29 cellular contexts compared by ENCODE assay signal in genomic region chr9:84922051-84922450, GRCh38.
"Had no signal": no experiment of that assay in that cellular context is flagged by ENCODE, and none has a peak within 500 bp of the region (broad histone marks: within the 10 kb centered on the region; RNA-seq: fewer than 3 reads in every experiment).

No MANE protein-coding gene starts in this region.

- H3K4me3 ChIP-seq: adrenal gland, body of pancreas, breast epithelium, MG63, SJSA1 had no signal

- H3K4me1 Mint-ChIP-seq: activated CD4-positive, alpha-beta T cell treated with anti-CD3 and anti-CD28 coated beads for 36 hours; activated CD4-positive, alpha-beta T cell treated with anti-CD3 and anti-CD28 coated beads, Interleukin-2, amount 10 ng/mL, durations not matched to agents 7 days and 5 days; WTC11 had no signal

- H3K4me3 Mint-ChIP-seq: activated CD4-positive, alpha-beta T cell treated with anti-CD3 and anti-CD28 coated beads for 36 hours; activated CD4-positive, alpha-beta T cell treated with anti-CD3 and anti-CD28 coated beads, Interleukin-2, amount 10 ng/mL, durations not matched to agents 7 days and 5 days; activated CD8-positive, alpha-beta T cell treated with anti-CD3 and anti-CD28 coated beads, Interleukin-2, amount 10 ng/mL, durations not matched to agents 7 days and 5 days; activated naive CD4-positive, alpha-beta T cell treated with anti-CD3 and anti-CD28 coated beads for 36 hours; activated T-cell treated with anti-CD3 and anti-CD28 coated beads, Interleukin-2, amount 50 U/mL, for 24 hours; T-helper 1 cell treated with Interleukin-12 subunit alpha and Interleukin-12 subunit beta and Interleukin-4 antibody, amounts not matched to agents 30 μg/mL and 1 μg/mL, for 36 hours; T-helper 2 cell treated with Interferon-gamma antibody and Interleukin-4, amounts not matched to agents 5 μg/mL and 100 μg/mL, for 36 hours; WTC11 had no signal

- H3K27ac Mint-ChIP-seq: activated CD4-positive, alpha-beta T cell treated with anti-CD3 and anti-CD28 coated beads for 36 hours; activated CD4-positive, alpha-beta T cell treated with anti-CD3 and anti-CD28 coated beads, Interleukin-2, amount 10 ng/mL, durations not matched to agents 7 days and 5 days; activated CD8-positive, alpha-beta T cell treated with anti-CD3 and anti-CD28 coated beads, Interleukin-2, amount 10 ng/mL, durations not matched to agents 7 days and 5 days; activated naive CD4-positive, alpha-beta T cell treated with anti-CD3 and anti-CD28 coated beads for 36 hours; activated naive CD4-positive, alpha-beta T cell treated with anti-CD3 and anti-CD28 coated beads, Interleukin-2, amount 50 U/mL, for 72 hours; activated T-cell treated with anti-CD3 and anti-CD28 coated beads, Interleukin-2, amount 50 U/mL, for 24 hours; T-helper 1 cell treated with Interleukin-12 subunit alpha and Interleukin-12 subunit beta and Interleukin-4 antibody, amounts not matched to agents 30 μg/mL and 1 μg/mL, for 36 hours; T-helper 2 cell treated with Interferon-gamma antibody and Interleukin-4, amounts not matched to agents 5 μg/mL and 100 μg/mL, for 36 hours; WTC11 had no signal

- ATAC-seq: activated CD4-positive, alpha-beta T cell treated with anti-CD3 and anti-CD28 coated beads for 36 hours; activated CD4-positive, CD25-positive, alpha-beta regulatory T cell treated with anti-CD3 and anti-CD28 coated beads, Interleukin-2, amount 50 U/mL, for 24 hours; activated CD8-positive, alpha-beta T cell treated with anti-CD3 and anti-CD28 coated beads, Interleukin-2, amount 10 ng/mL, durations not matched to agents 7 days and 5 days; activated naive CD4-positive, alpha-beta T cell treated with anti-CD3 and anti-CD28 coated beads, Interleukin-2, amount 50 U/mL, for 72 hours; body of pancreas; Panc1; WTC11 had no signal

- H3K9me3 Mint-ChIP-seq: activated CD4-positive, alpha-beta T cell treated with anti-CD3 and anti-CD28 coated beads, Interleukin-2, amount 10 ng/mL, durations not matched to agents 7 days and 5 days; activated naive CD4-positive, alpha-beta T cell treated with anti-CD3 and anti-CD28 coated beads for 36 hours; activated T-cell treated with anti-CD3 and anti-CD28 coated beads, Interleukin-2, amount 50 U/mL, for 24 hours; T-helper 1 cell treated with Interleukin-12 subunit alpha and Interleukin-12 subunit beta and Interleukin-4 antibody, amounts not matched to agents 30 μg/mL and 1 μg/mL, for 36 hours; T-helper 2 cell treated with Interferon-gamma antibody and Interleukin-4, amounts not matched to agents 5 μg/mL and 100 μg/mL, for 36 hours; WTC11 had no signal

- H3K36me3 Mint-ChIP-seq: activated naive CD4-positive, alpha-beta T cell treated with anti-CD3 and anti-CD28 coated beads, Interleukin-2, amount 50 U/mL, for 72 hours; WTC11 had no signal

- DNase-seq: activated CD4-positive, alpha-beta T cell treated with anti-CD3 and anti-CD28 coated beads for 36 hours; activated CD4-positive, alpha-beta T cell treated with anti-CD3 and anti-CD28 coated beads, Interleukin-2, amount 10 ng/mL, durations not matched to agents 7 days and 5 days; activated CD4-positive, alpha-beta T cell treated with anti-CD3 and anti-CD28 coated beads, Interleukin-2, amount 50 U/mL, for 48 hours; activated CD8-positive, alpha-beta T cell treated with anti-CD3 and anti-CD28 coated beads, Interleukin-2, amount 10 ng/mL, durations not matched to agents 7 days and 5 days; activated gamma-delta T cell treated with Interleukin-2 at 50 U/mL for 16 hours; activated naive CD4-positive, alpha-beta T cell treated with anti-CD3 and anti-CD28 coated beads for 36 hours; activated T-cell treated with anti-CD3 and anti-CD28 coated beads, Interleukin-2, amount 50 U/mL, for 24 hours; adrenal gland; body of pancreas; Kasumi-1; KG1; MG63; NCI-H1048; NCI-H1105 treated with DMSO at 0.1 percent for 48 hours; NCI-H1436; NCI-H1694; NCI-H1930; NCI-H345; NCI-H524 treated with DMSO at 0.1 percent for 48 hours; SHP77 treated with DMSO at 0.1 percent for 48 hours; SK-N-SH had no signal
